1 cellular context compared by ENCODE assay signal in genomic region chr17:7237761-7238417, GRCh38.
A peak's percentile ranks its signal among the peaks of the same experiment; 100 is the strongest.
TF ChIP-seq lines count a peak whose summit lies in the region.

No MANE protein-coding gene starts in this region.

TF ChIP-seq in GM12878, 131 proteins besides CTCF, POLR2A, EP300 and RAD21:
- TF ChIP-seq IRF4 (IDR thresholded peaks at IDR 0.05; ENCODE audit: low read depth, low read length) (no peak), SIN3A (IDR thresholded peaks at IDR 0.05; ENCODE audit: low read depth, low read length) (0 out of 2 replicates have a peak, but pooled peaks have one; percentile 28), NKRF (conservative IDR thresholded peaks at IDR 0.05) (0 out of 2 replicates have a peak, but pooled peaks have one; percentile 26), LARP7 (IDR thresholded peaks at IDR 0.05) (peak; percentile 44; the same call in 1 of the 2 replicates), CEBPB (IDR thresholded peaks at IDR 0.05; ENCODE audit: borderline replicate concordance in 1 of 2, low read depth in 2 of 2, low read length in 2 of 2) (no peak), FOXK2 (IDR thresholded peaks at IDR 0.05) (no peak), TAF1 (IDR thresholded peaks at IDR 0.05; ENCODE audit: borderline replicate concordance, low read depth, low read length) (no peak), SMARCA5 (IDR thresholded peaks at IDR 0.05) (0 out of 2 replicates have a peak, but pooled peaks have one; percentile 48), BCL3 (IDR thresholded peaks at IDR 0.05; ENCODE audit: borderline replicate concordance, insufficient read depth, low read depth, low read length, poor library complexity, severe bottlenecking) (peak; percentile 66), GATAD2B (conservative IDR thresholded peaks at IDR 0.05; ENCODE audit: low read depth) (0 out of 2 replicates have a peak, but pooled peaks have one; percentile 32), SMC3 (IDR thresholded peaks at IDR 0.05; ENCODE audit: borderline replicate concordance, low read length) (0 out of 2 replicates have a peak, but pooled peaks have one; percentile 5), ZNF207 (IDR thresholded peaks at IDR 0.05; ENCODE audit: borderline replicate concordance) (no peak), JUNB (IDR thresholded peaks at IDR 0.05) (no peak), TBL1XR1 (IDR thresholded peaks at IDR 0.05; ENCODE audit: low read depth, low read length) (no peak), MAX (IDR thresholded peaks at IDR 0.05; ENCODE audit: low read depth, low read length) (peak; percentile 38; the same call in 1 of the 2 replicates), NR2F1 (conservative IDR thresholded peaks at IDR 0.05) (no peak), POLR2AphosphoS5 (IDR thresholded peaks at IDR 0.05; ENCODE audit: low read length) (peak; percentile 55; the same call in 1 of the 2 replicates), E2F4 (IDR thresholded peaks at IDR 0.05; ENCODE audit: low read depth, low read length) (no peak), BHLHE40 (IDR thresholded peaks at IDR 0.05; ENCODE audit: borderline replicate concordance in 1 of 2, low read depth in 2 of 2, low read length in 1 of 2) (peak in 1 of 2 experiments; percentile 49; a peak in 1 of 4 replicates), TCF12 (IDR thresholded peaks at IDR 0.05; ENCODE audit: low read depth, low read length) (0 out of 2 replicates have a peak, but pooled peaks have one; percentile 13), SP1 (IDR thresholded peaks at IDR 0.05; ENCODE audit: low read depth, low read length) (peak; percentile 26), SPI1 (IDR thresholded peaks at IDR 0.05; ENCODE audit: borderline replicate concordance, insufficient read depth, low read depth, low read length) (no peak), SKIL (IDR thresholded peaks at IDR 0.05; ENCODE audit: low read depth, poor library complexity, severe bottlenecking) (no peak), ZZZ3 (IDR thresholded peaks at IDR 0.05; ENCODE audit: control insufficient read depth, insufficient read length, low read depth) (no peak), CREM (IDR thresholded peaks at IDR 0.05; ENCODE audit: low read depth) (no peak), RUNX3 (IDR thresholded peaks at IDR 0.05; ENCODE audit: low read length) (0 out of 2 replicates have a peak, but pooled peaks have one; percentile 13), NR2C1 (IDR thresholded peaks at IDR 0.05) (0 out of 2 replicates have a peak, but pooled peaks have one; percentile 17), HDAC6 (IDR thresholded peaks at IDR 0.05; ENCODE audit: unreplicated experiment) (no peak), KAT2A (conservative IDR thresholded peaks at IDR 0.05; ENCODE audit: control insufficient read depth, low read depth, low read length) (no peak), IRF3 (IDR thresholded peaks at IDR 0.05) (no peak), CHD2 (IDR thresholded peaks at IDR 0.05; ENCODE audit: borderline replicate concordance, low read depth, low read length) (peak; percentile 79; the same call in 1 of the 2 replicates), SIX5 (IDR thresholded peaks at IDR 0.05; ENCODE audit: low read depth, low read length, severe bottlenecking) (no peak), MYB (IDR thresholded peaks at IDR 0.05; ENCODE audit: borderline replicate concordance, low read depth, low read length) (no peak), ATF2 (IDR thresholded peaks at IDR 0.05; ENCODE audit: low read length) (no peak), RELB (IDR thresholded peaks at IDR 0.05; ENCODE audit: low read depth) (no peak), ZBTB33 (IDR thresholded peaks at IDR 0.05) (no peak), IKZF1 (conservative IDR thresholded peaks at IDR 0.05) (0 out of 2 replicates have a peak, but pooled peaks have one; percentile 21), ZNF687 (IDR thresholded peaks at IDR 0.05) (peak; percentile 44; the same call in 1 of the 2 replicates), DPF2 (IDR thresholded peaks at IDR 0.05) (peak; percentile 34; the same call in 1 of the 2 replicates)
